Comparison of ENCODE assay signal across 18 cellular contexts in genomic region chr1:6907201-6907600, GRCh38.
DNase-seq lines count a peak whose midpoint lies in the region; ATAC-seq and TF ChIP-seq lines count a peak whose summit lies in the region.
"Had no signal": no experiment of that assay in that cellular context is flagged by ENCODE, and none has a peak within 500 bp of the region (broad histone marks: within the 10 kb centered on the region; RNA-seq: fewer than 3 reads in every experiment).

No MANE protein-coding gene starts in this region.

- peak overlapping the region; percentile 54 for H3K4me2 ChIP-seq in BLaER1
- H3K4me2 ChIP-seq in neural progenitor cell = peak overlapping the region; percentile 38
- H3K4me2 ChIP-seq: PC-9 had no signal

- no peaks in the 10 kb centered on the region for H3K79me2 ChIP-seq in neural progenitor cell (ENCODE audit: low read depth)

- WGBS in right cardiac atrium = 67% methylated on average over 12 of the region's 12 CpGs

- TF ChIP-seq CTCF in neural progenitor cell (IDR thresholded peaks at IDR 0.05) = no peak

- peak; percentile 41 for DNase-seq in amniotic epithelial cell (ENCODE audit: low read depth)
- peak; percentile 48 for DNase-seq in left kidney (ENCODE audit: low read depth, low spot score)
- DNase-seq in neural progenitor cell (ENCODE audit: low spot score) = no peak
- DNase-seq in right cardiac atrium = no peak
- DNase-seq: 8988T; CD4-positive, alpha-beta memory T cell; GF-D8; GM23248; KG1; NCI-H187; NCI-H2227 treated with DMSO at 0.1 percent for 48 hours; NCI-H524 treated with DMSO at 0.1 percent for 48 hours; PC-9 had no signal

- no peak overlapping the region for H3K4me3 ChIP-seq in BLaER1
- H3K4me3 ChIP-seq in neural progenitor cell = no peak overlapping the region
- no peak overlapping the region for H3K4me3 ChIP-seq in right cardiac atrium (ENCODE audit: low read length)
- H3K4me3 ChIP-seq: GM23248, PC-9 had no signal

- peaks cover 47% of the 10 kb centered on the region for H3K4me1 Mint-ChIP-seq in neural progenitor cell
- H3K4me1 Mint-ChIP-seq: B cell had no signal

- peaks cover 2% of the 10 kb centered on the region for H3K36me3 Mint-ChIP-seq in neural progenitor cell
- H3K36me3 Mint-ChIP-seq: CD4-positive, alpha-beta memory T cell had no signal

- H3K27ac Mint-ChIP-seq in neural progenitor cell = no peak overlapping the region
- H3K27ac Mint-ChIP-seq: B cell; CD4-positive, alpha-beta memory T cell had no signal

- H3K27me3 ChIP-seq in BLaER1 (no peaks in the 10 kb centered on the region), neural progenitor cell (no peaks in the 10 kb centered on the region), right cardiac atrium (ENCODE audit: control insufficient read depth, insufficient read depth) (no peaks in the 10 kb centered on the region)

- intact Hi-C loops in right cardiac atrium (cut with DNase I) = no loop called here

- H3K9me3 ChIP-seq in BLaER1 (no peaks in the 10 kb centered on the region), neural progenitor cell (ENCODE audit: low read depth) (no peaks in the 10 kb centered on the region), right cardiac atrium (ENCODE audit: control insufficient read depth, low read length) (no peaks in the 10 kb centered on the region)

- H3K4me1 ChIP-seq in BLaER1 (peaks cover 20% of the 10 kb centered on the region), neural progenitor cell (peaks cover 18% of the 10 kb centered on the region), right cardiac atrium (ENCODE audit: control insufficient read depth, insufficient read depth, low read length) (no peaks in the 10 kb centered on the region)

- peaks cover 7% of the 10 kb centered on the region for H3K27me3 Mint-ChIP-seq in neural progenitor cell (ENCODE audit: insufficient read depth, low read depth)

- H3K9ac ChIP-seq in BLaER1 = no peak overlapping the region
- H3K9ac ChIP-seq in neural progenitor cell = no peak overlapping the region
- H3K9ac ChIP-seq: GM23248 had no signal

- peaks cover 3% of the 10 kb centered on the region for H3F3A ChIP-seq in neural progenitor cell (ENCODE audit: low read depth)

- H4K20me1 ChIP-seq in BLaER1 (no peaks in the 10 kb centered on the region), neural progenitor cell (ENCODE audit: low read depth) (peaks cover 7% of the 10 kb centered on the region)

- H3K36me3 ChIP-seq in BLaER1 (no peaks in the 10 kb centered on the region), neural progenitor cell (no peaks in the 10 kb centered on the region)

- peak overlapping the region; percentile 13 for H2AFZ ChIP-seq in neural progenitor cell (replicated peaks)
- H2AFZ ChIP-seq: GM23248, PC-9 had no signal

- no peak for ATAC-seq in GM21526 (IDR thresholded peaks at IDR 0.05; ENCODE audit: low FRiP score, unreplicated experiment)
- no peak for ATAC-seq in HG02798 (IDR thresholded peaks at IDR 0.05; ENCODE audit: poor library complexity, unreplicated experiment)
- ATAC-seq in GM18511 (IDR thresholded peaks at IDR 0.05; ENCODE audit: unreplicated experiment) = no peak
- ATAC-seq in right cardiac atrium = no peak

- no peaks in the 10 kb centered on the region for H3K9me3 Mint-ChIP-seq in neural progenitor cell

- H3K27ac ChIP-seq in BLaER1 = no peak overlapping the region
- no peak overlapping the region for H3K27ac ChIP-seq in neural progenitor cell
- no peak overlapping the region for H3K27ac ChIP-seq in right cardiac atrium (ENCODE audit: low read length)
- H3K27ac ChIP-seq: GM23248, PC-9 had no signal

- no peak overlapping the region for H3K4me3 Mint-ChIP-seq in neural progenitor cell
- H3K4me3 Mint-ChIP-seq: B cell; CD4-positive, alpha-beta memory T cell had no signal

Comparison
In these comparisons a context has a peak if more than half of its experiments do, and no peak if none do; other contexts are left out.
1. DNase-seq: peak in amniotic epithelial cell (single experiment) and left kidney (single experiment); none in neural progenitor cell (single experiment) and right cardiac atrium (0 of 3).